In the genomic region with DNA sequence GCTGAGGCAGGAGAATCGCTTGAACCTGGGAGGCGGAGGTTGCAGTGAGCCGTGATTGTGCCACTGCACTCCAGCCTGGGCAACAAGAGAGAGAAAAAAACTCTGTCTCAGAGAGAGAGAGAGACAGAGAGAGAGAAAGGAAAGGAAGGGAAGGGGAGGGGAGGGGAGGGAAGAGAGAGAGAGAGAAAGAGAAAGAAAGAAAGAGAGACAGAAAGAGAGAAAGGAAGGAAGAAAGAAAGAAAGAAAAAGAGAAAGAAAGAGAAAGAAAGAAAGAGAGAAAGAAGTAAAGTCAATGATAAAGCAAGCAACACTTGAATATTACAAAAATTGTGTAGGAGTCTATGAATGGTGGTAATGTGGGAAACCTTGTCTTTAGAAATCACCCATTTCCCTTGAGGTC, we compare ENCODE assay signal across 8 cellular contexts.
"Had no signal": no experiment of that assay in that cellular context is flagged by ENCODE, and none has a peak within 500 bp of the region (broad histone marks: within the 10 kb centered on the region; RNA-seq: fewer than 3 reads in every experiment).

No MANE protein-coding gene starts in this region.

- DNase-seq: GOT3, H7, KG1 had no signal

- H3K4me1 Mint-ChIP-seq: IgD-negative memory B cell had no signal

- H3K36me3 ChIP-seq: HAP-1 had no signal

- ATAC-seq: HCT116, HepG2 had no signal

- H3K4me3 Mint-ChIP-seq: IgD-negative memory B cell had no signal

- H3K27ac ChIP-seq: HL-60 had no signal

- H3K9me3 ChIP-seq: HAP-1 had no signal

- H3K4me3 ChIP-seq: HAP-1 had no signal

- H3K27ac Mint-ChIP-seq: IgD-negative memory B cell had no signal
